1 cellular context compared by ENCODE assay signal in the genomic region with DNA sequence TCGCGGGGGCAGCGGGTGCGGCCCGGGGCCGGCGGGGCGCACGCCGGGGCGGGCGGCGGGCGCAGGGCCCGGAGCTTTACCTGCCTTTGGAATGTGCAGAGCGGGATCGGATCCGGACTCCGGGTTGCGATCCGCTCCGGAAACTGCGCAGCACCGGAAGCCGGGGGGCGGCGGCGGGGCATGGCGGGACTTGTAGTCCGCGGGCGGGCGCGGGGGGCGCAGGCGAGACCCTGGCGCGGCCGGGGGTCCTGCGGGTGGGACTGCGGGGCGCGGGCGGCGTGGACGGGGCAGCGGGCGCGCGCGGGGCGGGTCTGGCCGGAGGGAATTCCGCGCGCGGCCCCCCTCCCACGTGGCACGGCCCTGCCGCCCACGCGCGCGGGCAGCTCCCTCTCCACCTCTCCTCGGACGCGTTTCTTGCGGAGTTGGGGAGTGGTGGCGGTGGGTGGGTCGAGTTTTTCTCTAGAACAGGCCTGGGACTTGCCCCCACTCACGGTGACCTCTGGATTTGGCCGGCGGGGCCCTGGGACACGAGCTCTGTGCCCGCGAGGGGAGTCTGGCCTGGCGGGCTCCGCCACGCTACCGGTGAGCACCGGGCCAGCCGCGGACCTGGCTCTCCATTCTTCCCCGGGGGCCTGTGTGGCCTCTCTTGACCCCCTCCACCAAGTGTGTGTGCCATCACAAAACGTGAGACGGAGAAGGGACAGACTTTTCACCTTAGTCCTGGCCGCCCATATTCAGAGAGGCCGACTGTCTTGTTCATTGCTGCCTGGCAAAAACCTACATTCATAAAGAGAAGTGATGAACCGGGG.
A peak's percentile ranks its signal among the peaks of the same experiment; 100 is the strongest.
TF ChIP-seq lines count a peak whose summit lies in the region.

PRDM15 (minus strand) TSS at position 155 of the 809 bp plus-strand sequence. CDS start 18,981 bp downstream, outside the sequence.

TF ChIP-seq in GM12878, 131 proteins besides CTCF, POLR2A, EP300 and RAD21 (continued from another document):
- TF ChIP-seq, protein P1, sequence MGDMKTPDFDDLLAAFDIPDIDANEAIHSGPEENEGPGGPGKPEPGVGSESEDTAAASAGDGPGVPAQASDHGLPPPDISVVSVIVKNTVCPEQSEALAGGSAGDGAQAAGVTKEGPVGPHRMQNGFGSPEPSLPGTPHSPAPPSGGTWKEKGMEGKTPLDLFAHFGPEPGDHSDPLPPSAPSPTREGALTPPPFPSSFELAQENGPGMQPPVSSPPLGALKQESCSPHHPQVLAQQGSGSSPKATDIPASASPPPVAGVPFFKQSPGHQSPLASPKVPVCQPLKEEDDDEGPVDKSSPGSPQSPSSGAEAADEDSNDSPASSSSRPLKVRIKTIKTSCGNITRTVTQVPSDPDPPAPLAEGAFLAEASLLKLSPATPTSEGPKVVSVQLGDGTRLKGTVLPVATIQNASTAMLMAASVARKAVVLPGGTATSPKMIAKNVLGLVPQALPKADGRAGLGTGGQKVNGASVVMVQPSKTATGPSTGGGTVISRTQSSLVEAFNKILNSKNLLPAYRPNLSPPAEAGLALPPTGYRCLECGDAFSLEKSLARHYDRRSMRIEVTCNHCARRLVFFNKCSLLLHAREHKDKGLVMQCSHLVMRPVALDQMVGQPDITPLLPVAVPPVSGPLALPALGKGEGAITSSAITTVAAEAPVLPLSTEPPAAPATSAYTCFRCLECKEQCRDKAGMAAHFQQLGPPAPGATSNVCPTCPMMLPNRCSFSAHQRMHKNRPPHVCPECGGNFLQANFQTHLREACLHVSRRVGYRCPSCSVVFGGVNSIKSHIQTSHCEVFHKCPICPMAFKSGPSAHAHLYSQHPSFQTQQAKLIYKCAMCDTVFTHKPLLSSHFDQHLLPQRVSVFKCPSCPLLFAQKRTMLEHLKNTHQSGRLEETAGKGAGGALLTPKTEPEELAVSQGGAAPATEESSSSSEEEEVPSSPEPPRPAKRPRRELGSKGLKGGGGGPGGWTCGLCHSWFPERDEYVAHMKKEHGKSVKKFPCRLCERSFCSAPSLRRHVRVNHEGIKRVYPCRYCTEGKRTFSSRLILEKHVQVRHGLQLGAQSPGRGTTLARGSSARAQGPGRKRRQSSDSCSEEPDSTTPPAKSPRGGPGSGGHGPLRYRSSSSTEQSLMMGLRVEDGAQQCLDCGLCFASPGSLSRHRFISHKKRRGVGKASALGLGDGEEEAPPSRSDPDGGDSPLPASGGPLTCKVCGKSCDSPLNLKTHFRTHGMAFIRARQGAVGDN (IDR thresholded peaks at IDR 0.05) = peak; percentile 82
- no peak for TF ChIP-seq SIN3A (IDR thresholded peaks at IDR 0.05; ENCODE audit: low read depth, low read length)
- TF ChIP-seq, protein P2, sequence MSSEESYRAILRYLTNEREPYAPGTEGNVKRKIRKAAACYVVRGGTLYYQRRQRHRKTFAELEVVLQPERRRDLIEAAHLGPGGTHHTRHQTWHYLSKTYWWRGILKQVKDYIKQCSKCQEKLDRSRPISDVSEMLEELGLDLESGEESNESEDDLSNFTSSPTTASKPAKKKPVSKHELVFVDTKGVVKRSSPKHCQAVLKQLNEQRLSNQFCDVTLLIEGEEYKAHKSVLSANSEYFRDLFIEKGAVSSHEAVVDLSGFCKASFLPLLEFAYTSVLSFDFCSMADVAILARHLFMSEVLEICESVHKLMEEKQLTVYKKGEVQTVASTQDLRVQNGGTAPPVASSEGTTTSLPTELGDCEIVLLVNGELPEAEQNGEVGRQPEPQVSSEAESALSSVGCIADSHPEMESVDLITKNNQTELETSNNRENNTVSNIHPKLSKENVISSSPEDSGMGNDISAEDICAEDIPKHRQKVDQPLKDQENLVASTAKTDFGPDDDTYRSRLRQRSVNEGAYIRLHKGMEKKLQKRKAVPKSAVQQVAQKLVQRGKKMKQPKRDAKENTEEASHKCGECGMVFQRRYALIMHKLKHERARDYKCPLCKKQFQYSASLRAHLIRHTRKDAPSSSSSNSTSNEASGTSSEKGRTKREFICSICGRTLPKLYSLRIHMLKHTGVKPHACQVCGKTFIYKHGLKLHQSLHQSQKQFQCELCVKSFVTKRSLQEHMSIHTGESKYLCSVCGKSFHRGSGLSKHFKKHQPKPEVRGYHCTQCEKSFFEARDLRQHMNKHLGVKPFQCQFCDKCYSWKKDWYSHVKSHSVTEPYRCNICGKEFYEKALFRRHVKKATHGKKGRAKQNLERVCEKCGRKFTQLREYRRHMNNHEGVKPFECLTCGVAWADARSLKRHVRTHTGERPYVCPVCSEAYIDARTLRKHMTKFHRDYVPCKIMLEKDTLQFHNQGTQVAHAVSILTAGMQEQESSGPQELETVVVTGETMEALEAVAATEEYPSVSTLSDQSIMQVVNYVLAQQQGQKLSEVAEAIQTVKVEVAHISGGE (CRISPR knock-in tag; IDR thresholded peaks at IDR 0.05) = no peak
- TF ChIP-seq IRF4 (IDR thresholded peaks at IDR 0.05; ENCODE audit: low read depth, low read length) = no peak
- TF ChIP-seq ZBED1 (IDR thresholded peaks at IDR 0.05; ENCODE audit: borderline replicate concordance) = no peak
- no peak for TF ChIP-seq TARDBP (IDR thresholded peaks at IDR 0.05; ENCODE audit: borderline replicate concordance)
- TF ChIP-seq CHD2 (IDR thresholded peaks at IDR 0.05; ENCODE audit: borderline replicate concordance, low read depth, low read length) = 0 out of 2 replicates have a peak, but pooled peaks have one; percentile 19
- TF ChIP-seq BHLHE40 (IDR thresholded peaks at IDR 0.05; ENCODE audit: borderline replicate concordance in 1 of 2, low read depth in 2 of 2, low read length in 1 of 2) = peak in 1 of 2 experiments; percentile 65; a peak in 2 of 4 replicates
- 0 out of 2 replicates have a peak, but pooled peaks have one; percentile 15 for TF ChIP-seq ZBTB40 (IDR thresholded peaks at IDR 0.05; ENCODE audit: borderline replicate concordance)
- TF ChIP-seq MYC (IDR thresholded peaks at IDR 0.05; ENCODE audit: insufficient read depth, insufficient read length, insufficient replicate concordance, low read length, severe bottlenecking) = peak; percentile 86
- TF ChIP-seq TCF7 (IDR thresholded peaks at IDR 0.05; ENCODE audit: borderline replicate concordance) = no peak
- peak; percentile 86 for TF ChIP-seq IKZF1 (conservative IDR thresholded peaks at IDR 0.05)
- no peak for TF ChIP-seq JUND (IDR thresholded peaks at IDR 0.05; ENCODE audit: low read depth, low read length)
- TF ChIP-seq KAT2A (conservative IDR thresholded peaks at IDR 0.05; ENCODE audit: control insufficient read depth, low read depth, low read length) = no peak
- TF ChIP-seq, protein P3, sequence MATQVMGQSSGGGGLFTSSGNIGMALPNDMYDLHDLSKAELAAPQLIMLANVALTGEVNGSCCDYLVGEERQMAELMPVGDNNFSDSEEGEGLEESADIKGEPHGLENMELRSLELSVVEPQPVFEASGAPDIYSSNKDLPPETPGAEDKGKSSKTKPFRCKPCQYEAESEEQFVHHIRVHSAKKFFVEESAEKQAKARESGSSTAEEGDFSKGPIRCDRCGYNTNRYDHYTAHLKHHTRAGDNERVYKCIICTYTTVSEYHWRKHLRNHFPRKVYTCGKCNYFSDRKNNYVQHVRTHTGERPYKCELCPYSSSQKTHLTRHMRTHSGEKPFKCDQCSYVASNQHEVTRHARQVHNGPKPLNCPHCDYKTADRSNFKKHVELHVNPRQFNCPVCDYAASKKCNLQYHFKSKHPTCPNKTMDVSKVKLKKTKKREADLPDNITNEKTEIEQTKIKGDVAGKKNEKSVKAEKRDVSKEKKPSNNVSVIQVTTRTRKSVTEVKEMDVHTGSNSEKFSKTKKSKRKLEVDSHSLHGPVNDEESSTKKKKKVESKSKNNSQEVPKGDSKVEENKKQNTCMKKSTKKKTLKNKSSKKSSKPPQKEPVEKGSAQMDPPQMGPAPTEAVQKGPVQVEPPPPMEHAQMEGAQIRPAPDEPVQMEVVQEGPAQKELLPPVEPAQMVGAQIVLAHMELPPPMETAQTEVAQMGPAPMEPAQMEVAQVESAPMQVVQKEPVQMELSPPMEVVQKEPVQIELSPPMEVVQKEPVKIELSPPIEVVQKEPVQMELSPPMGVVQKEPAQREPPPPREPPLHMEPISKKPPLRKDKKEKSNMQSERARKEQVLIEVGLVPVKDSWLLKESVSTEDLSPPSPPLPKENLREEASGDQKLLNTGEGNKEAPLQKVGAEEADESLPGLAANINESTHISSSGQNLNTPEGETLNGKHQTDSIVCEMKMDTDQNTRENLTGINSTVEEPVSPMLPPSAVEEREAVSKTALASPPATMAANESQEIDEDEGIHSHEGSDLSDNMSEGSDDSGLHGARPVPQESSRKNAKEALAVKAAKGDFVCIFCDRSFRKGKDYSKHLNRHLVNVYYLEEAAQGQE (IDR thresholded peaks at IDR 0.05; ENCODE audit: low read depth, low read length) = no peak
- TF ChIP-seq TCF12 (IDR thresholded peaks at IDR 0.05; ENCODE audit: low read depth, low read length) = no peak
- TF ChIP-seq RB1 (IDR thresholded peaks at IDR 0.05; ENCODE audit: borderline replicate concordance) = peak; percentile 79; the same call in 1 of the 2 replicates
- TF ChIP-seq GATAD2B (conservative IDR thresholded peaks at IDR 0.05; ENCODE audit: low read depth) = peak; percentile 93
- no peak for TF ChIP-seq NFIC (IDR thresholded peaks at IDR 0.05; ENCODE audit: low read depth, low read length)
- TF ChIP-seq, protein P4, sequence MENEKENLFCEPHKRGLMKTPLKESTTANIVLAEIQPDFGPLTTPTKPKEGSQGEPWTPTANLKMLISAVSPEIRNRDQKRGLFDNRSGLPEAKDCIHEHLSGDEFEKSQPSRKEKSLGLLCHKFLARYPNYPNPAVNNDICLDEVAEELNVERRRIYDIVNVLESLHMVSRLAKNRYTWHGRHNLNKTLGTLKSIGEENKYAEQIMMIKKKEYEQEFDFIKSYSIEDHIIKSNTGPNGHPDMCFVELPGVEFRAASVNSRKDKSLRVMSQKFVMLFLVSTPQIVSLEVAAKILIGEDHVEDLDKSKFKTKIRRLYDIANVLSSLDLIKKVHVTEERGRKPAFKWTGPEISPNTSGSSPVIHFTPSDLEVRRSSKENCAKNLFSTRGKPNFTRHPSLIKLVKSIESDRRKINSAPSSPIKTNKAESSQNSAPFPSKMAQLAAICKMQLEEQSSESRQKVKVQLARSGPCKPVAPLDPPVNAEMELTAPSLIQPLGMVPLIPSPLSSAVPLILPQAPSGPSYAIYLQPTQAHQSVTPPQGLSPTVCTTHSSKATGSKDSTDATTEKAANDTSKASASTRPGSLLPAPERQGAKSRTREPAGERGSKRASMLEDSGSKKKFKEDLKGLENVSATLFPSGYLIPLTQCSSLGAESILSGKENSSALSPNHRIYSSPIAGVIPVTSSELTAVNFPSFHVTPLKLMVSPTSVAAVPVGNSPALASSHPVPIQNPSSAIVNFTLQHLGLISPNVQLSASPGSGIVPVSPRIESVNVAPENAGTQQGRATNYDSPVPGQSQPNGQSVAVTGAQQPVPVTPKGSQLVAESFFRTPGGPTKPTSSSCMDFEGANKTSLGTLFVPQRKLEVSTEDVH (IDR thresholded peaks at IDR 0.05; ENCODE audit: low read depth, partially characterized antibody) = no peak
